11 cellular contexts compared by ENCODE assay signal in the genomic region with DNA sequence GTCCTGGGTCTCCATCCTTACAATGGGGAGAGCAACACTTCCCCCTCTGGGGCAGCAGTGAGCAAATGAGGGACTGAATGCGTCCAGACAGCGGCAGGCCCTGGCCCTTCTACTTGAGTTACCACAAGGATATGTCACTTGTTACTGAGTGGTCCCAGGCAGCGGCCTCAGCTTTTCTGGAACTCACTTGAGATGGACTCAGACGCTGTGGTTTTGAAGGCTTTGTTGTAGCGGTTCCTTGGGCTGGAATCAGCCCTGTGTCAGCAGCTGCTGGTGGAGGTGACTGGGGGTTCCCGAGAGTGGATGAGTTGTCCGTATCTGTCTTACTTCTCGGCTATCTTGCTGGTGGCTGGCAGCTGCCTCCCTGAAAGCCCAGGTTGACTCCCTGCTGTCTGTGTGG.
A peak's percentile ranks its signal among the peaks of the same experiment; 100 is the strongest.
DNase-seq lines count a peak whose midpoint lies in the region; ATAC-seq and TF ChIP-seq lines count a peak whose summit lies in the region.
"Had no signal": no experiment of that assay in that cellular context is flagged by ENCODE, and none has a peak within 500 bp of the region (broad histone marks: within the 10 kb centered on the region; RNA-seq: fewer than 3 reads in every experiment).

No MANE protein-coding gene starts in this region.

- ATAC-seq in Panc1 (no peak), GM18511 (IDR thresholded peaks at IDR 0.05; ENCODE audit: unreplicated experiment) (no peak), HG03135 (IDR thresholded peaks at IDR 0.05; ENCODE audit: unreplicated experiment) (no peak)
- ATAC-seq: A549 had no signal

- BruUV-seq in Panc1 (replicated peaks; lab: Mats Ljungman, UMichigan) (no TSS peak), MCF 10A (replicated peaks; lab: Mats Ljungman, UMichigan) (no TSS peak), Calu3 (replicated peaks; lab: Mats Ljungman, UMichigan) (no TSS peak)

- peaks cover 33% of the 10 kb centered on the region for H3K79me2 ChIP-seq in smooth muscle cell (ENCODE audit: low read depth)

- peak overlapping the region; percentile 42 for H3K4me2 ChIP-seq in smooth muscle cell
- H3K4me2 ChIP-seq: A549 had no signal

- H3F3A ChIP-seq in smooth muscle cell (ENCODE audit: low read depth) = peaks cover 52% of the 10 kb centered on the region

- DNase-seq in NCI-H2171 treated with DMSO at 0.1 percent for 48 hours (lab: John Stamatoyannopoulos, UW) = peak; percentile 34
- DNase-seq in NCI-H2171 (lab: John Stamatoyannopoulos, UW) = no peak
- DNase-seq in Panc1 (ENCODE audit: low read depth, low spot score) = no peak
- no peak for DNase-seq in MCF 10A (ENCODE audit: unreplicated experiment)
- no peak for DNase-seq in smooth muscle cell (lab: John Stamatoyannopoulos, UW; ENCODE audit: unreplicated experiment)
- DNase-seq in Calu3 = no peak
- DNase-seq: central memory CD4-positive, alpha-beta T cell; NCI-H2081 treated with DMSO at 0.1 percent for 48 hours had no signal

- 10% methylated on average over 8 of the region's 8 CpGs for WGBS in smooth muscle cell (ENCODE audit: low lambda C conversion rate)

- H3K4me1 ChIP-seq in Panc1 (ENCODE audit: control insufficient read depth, insufficient read depth, low read length) (peaks cover 42% of the 10 kb centered on the region), smooth muscle cell (ENCODE audit: low read depth) (peaks cover 42% of the 10 kb centered on the region)

- H3K27ac ChIP-seq in Panc1 (ENCODE audit: low read length) (peak overlapping the region; percentile 67), smooth muscle cell (ENCODE audit: low read depth) (peak overlapping the region; percentile 93)

- no peak overlapping the region for H3K4me3 ChIP-seq in Panc1 (ENCODE audit: low read depth in 2 of 2, low read length in 2 of 2)
- no peak overlapping the region for H3K4me3 ChIP-seq in smooth muscle cell
- H3K4me3 ChIP-seq: A549 had no signal

- peak overlapping the region; percentile 69 for H3K9ac ChIP-seq in smooth muscle cell (ENCODE audit: low read depth)

- H3K36me3 ChIP-seq in Panc1 (ENCODE audit: control insufficient read depth, insufficient read depth, low read length) (peaks cover 5% of the 10 kb centered on the region), smooth muscle cell (ENCODE audit: low read depth) (no peaks in the 10 kb centered on the region)

- peak overlapping the region; percentile 77 for H3K27ac Mint-ChIP-seq in MCF 10A (ENCODE audit: low read depth, unreplicated experiment)
- no peak overlapping the region for H3K27ac Mint-ChIP-seq in Calu3 (ENCODE audit: unreplicated experiment)

- intact Hi-C loops in Panc1 (cut with micrococcal nuclease; ENCODE audit: unreplicated experiment) = no loop called here
- intact Hi-C loops in MCF 10A (cut with micrococcal nuclease) = no loop called here
- intact Hi-C loops in Calu3 (cut with micrococcal nuclease; ENCODE audit: unreplicated experiment) = no loop called here

- no peaks in the 10 kb centered on the region for H3K9me3 ChIP-seq in Panc1 (ENCODE audit: control insufficient read depth, insufficient read depth, low read depth, low read length)
- no peaks in the 10 kb centered on the region for H3K9me3 ChIP-seq in smooth muscle cell (replicated peaks; ENCODE audit: low read depth)
- H3K9me3 ChIP-seq: A549 had no signal

- H3K27me3 Mint-ChIP-seq in MCF 10A (ENCODE audit: insufficient read depth, unreplicated experiment) (no peaks in the 10 kb centered on the region), Calu3 (ENCODE audit: unreplicated experiment) (no peaks in the 10 kb centered on the region)

- H3K4me1 Mint-ChIP-seq in MCF 10A (ENCODE audit: insufficient read depth, unreplicated experiment) (peaks cover 47% of the 10 kb centered on the region), Calu3 (ENCODE audit: low read depth, unreplicated experiment) (peaks cover 29% of the 10 kb centered on the region)

- POLR2A ChIA-PET in Panc1 (lab: Charles Lee) (no interaction called here), MCF 10A (lab: Yijun Ruan, JAX) (interaction anchor here (0.6 to 1.1 kb wide), 2 partner anchors 63 to 120 kb away, joined by 3 read pairs; no protein-coding TSS in a partner anchor)

- no peaks in the 10 kb centered on the region for H3K9me3 Mint-ChIP-seq in MCF 10A (ENCODE audit: unreplicated experiment)
- H3K9me3 Mint-ChIP-seq in Calu3 (ENCODE audit: low read depth, unreplicated experiment) = no peaks in the 10 kb centered on the region

- CTCF ChIA-PET in Panc1 (lab: Charles Lee) (no interaction called here), MCF 10A (lab: Yijun Ruan, JAX) (interaction anchor here (0.6 kb wide), 1 partner anchor 741 kb away, joined by 3 read pairs; no protein-coding TSS in a partner anchor), Calu3 (lab: Charles Lee) (no interaction called here)

- in situ Hi-C loops in Panc1 (cut with HindIII; ENCODE audit: low pct_unique_long_range_greater_than_20kb, low sequenced_read_pairs) = no loop called here

- TF ChIP-seq CTCF in Panc1 (IDR thresholded peaks at IDR 0.05) (no peak), MCF 10A (IDR thresholded peaks at IDR 0.05; ENCODE audit: unreplicated experiment) (no peak), smooth muscle cell (IDR thresholded peaks at IDR 0.05; ENCODE audit: borderline replicate concordance, insufficient read depth, poor library complexity, severe bottlenecking) (no peak), Calu3 (IDR thresholded peaks at IDR 0.05; ENCODE audit: unreplicated experiment) (no peak)

- H4K20me1 ChIP-seq in smooth muscle cell (ENCODE audit: low read depth) = no peaks in the 10 kb centered on the region

- no peak overlapping the region for H2AFZ ChIP-seq in smooth muscle cell (ENCODE audit: low read depth)

- peaks cover 16% of the 10 kb centered on the region for H3K36me3 Mint-ChIP-seq in MCF 10A (ENCODE audit: insufficient read depth, unreplicated experiment)
- H3K36me3 Mint-ChIP-seq in Calu3 (ENCODE audit: insufficient read depth, unreplicated experiment) = peaks cover 46% of the 10 kb centered on the region

- H3K27me3 ChIP-seq in Panc1 (ENCODE audit: control insufficient read depth, insufficient read depth, low read length) (no peaks in the 10 kb centered on the region), smooth muscle cell (ENCODE audit: low read depth) (no peaks in the 10 kb centered on the region)

- H3K4me3 Mint-ChIP-seq in MCF 10A (ENCODE audit: unreplicated experiment) (no peak overlapping the region), Calu3 (ENCODE audit: low read depth, unreplicated experiment) (no peak overlapping the region)
